Comparison of ENCODE assay signal across 2 cellular contexts in genomic region chr19:43667524-43668405, GRCh38.
TF ChIP-seq lines count a peak whose summit lies in the region.

No MANE protein-coding gene starts in this region.

TF ChIP-seq in A549, 52 proteins besides CTCF, POLR2A, EP300 and RAD21:
- TF ChIP-seq RNF2 (IDR thresholded peaks at IDR 0.05; ENCODE audit: borderline replicate concordance, low read depth) (no peak), FOSB (CRISPR knock-in tag; IDR thresholded peaks at IDR 0.05) (no peak), HOXA7 (CRISPR knock-in tag; IDR thresholded peaks at IDR 0.05) (no peak), BCL3 (IDR thresholded peaks at IDR 0.05) (no peak), NPAS2 (CRISPR knock-in tag; IDR thresholded peaks at IDR 0.05; ENCODE audit: borderline replicate concordance) (no peak)

TF ChIP-seq in HEK293, 187 proteins besides CTCF, POLR2A, EP300 and RAD21 (continued from another document and continues in another):
- TF ChIP-seq ZNF140 (tag by site-specific recombination; IDR thresholded peaks at IDR 0.05) (0 out of 2 replicates have a peak, but pooled peaks have one; percentile 51), ZNF555 (tag by site-specific recombination; conservative IDR thresholded peaks at IDR 0.05) (no peak), ZNF658 (tag by site-specific recombination; IDR thresholded peaks at IDR 0.05) (no peak), ZNF660 (tag by site-specific recombination; IDR thresholded peaks at IDR 0.05) (no peak; the same call in 1 of the 2 replicates), ZNF266 (tag by site-specific recombination; IDR thresholded peaks at IDR 0.05; ENCODE audit: low read depth) (no peak), ZNF843 (tag by site-specific recombination; IDR thresholded peaks at IDR 0.05) (peak; percentile 14; the same call in 1 of the 2 replicates), ZNF362 (tag by site-specific recombination; IDR thresholded peaks at IDR 0.05) (no peak), ZNF544 (tag by site-specific recombination; IDR thresholded peaks at IDR 0.05) (no peak), ZNF112 (tag by site-specific recombination; IDR thresholded peaks at IDR 0.05) (peak; percentile 19; the same call in 1 of the 2 replicates), GLI2 (tag by site-specific recombination; IDR thresholded peaks at IDR 0.05; ENCODE audit: borderline replicate concordance, low read depth) (no peak), ZNF214 (tag by site-specific recombination; IDR thresholded peaks at IDR 0.05; ENCODE audit: borderline replicate concordance) (no peak), ZNF677 (tag by site-specific recombination; IDR thresholded peaks at IDR 0.05) (no peak), RBAK (tag by site-specific recombination; IDR thresholded peaks at IDR 0.05) (peak; percentile 82), ZNF335 (tag by site-specific recombination; conservative IDR thresholded peaks at IDR 0.05) (peak; percentile 72), ZNF704 (tag by site-specific recombination; IDR thresholded peaks at IDR 0.05) (no peak), ZBTB48 (tag by site-specific recombination; IDR thresholded peaks at IDR 0.05) (peak; percentile 41), ZBTB10 (tag by site-specific recombination; IDR thresholded peaks at IDR 0.05) (peak; percentile 39; the same call in 1 of the 2 replicates), ZNF621 (tag by site-specific recombination; IDR thresholded peaks at IDR 0.05) (no peak), REST (tag by site-specific recombination; IDR thresholded peaks at IDR 0.05) (peak; percentile 37), SETDB1 (IDR thresholded peaks at IDR 0.05; ENCODE audit: insufficient read length, low read length) (no peak), ZNF398 (tag by site-specific recombination; IDR thresholded peaks at IDR 0.05) (peak; percentile 91), ZFP69B (tag by site-specific recombination; IDR thresholded peaks at IDR 0.05) (peak; percentile 65; the same call in 1 of the 2 replicates), HOXA7 (CRISPR knock-in tag; IDR thresholded peaks at IDR 0.05; ENCODE audit: borderline replicate concordance) (no peak), MEIS1 (CRISPR knock-in tag; IDR thresholded peaks at IDR 0.05; ENCODE audit: borderline replicate concordance) (no peak), ZNF629 (tag by site-specific recombination; IDR thresholded peaks at IDR 0.05) (peak; percentile 69), ZNF558 (tag by site-specific recombination; IDR thresholded peaks at IDR 0.05) (peak; percentile 21; the same call in 1 of the 2 replicates), ZNF292 (tag by site-specific recombination; IDR thresholded peaks at IDR 0.05; ENCODE audit: borderline replicate concordance, low read depth) (no peak), ZNF16 (tag by site-specific recombination; IDR thresholded peaks at IDR 0.05; ENCODE audit: low read depth) (no peak), PRDM2 (tag by site-specific recombination; IDR thresholded peaks at IDR 0.05; ENCODE audit: borderline replicate concordance) (no peak), ZNF791 (tag by site-specific recombination; IDR thresholded peaks at IDR 0.05) (no peak), ZNF423 (tag by site-specific recombination; IDR thresholded peaks at IDR 0.05) (no peak), ZNF426 (tag by site-specific recombination; IDR thresholded peaks at IDR 0.05) (no peak), ZNF138 (tag by site-specific recombination; IDR thresholded peaks at IDR 0.05; ENCODE audit: borderline replicate concordance) (no peak), ZNF654 (tag by site-specific recombination; IDR thresholded peaks at IDR 0.05; ENCODE audit: low read depth) (no peak; the same call in 1 of the 2 replicates), PRDM1 (tag by site-specific recombination; IDR thresholded peaks at IDR 0.05) (no peak), BCL6B (tag by site-specific recombination; IDR thresholded peaks at IDR 0.05) (no peak), ZNF473 (tag by site-specific recombination; IDR thresholded peaks at IDR 0.05) (no peak), ZNF600 (tag by site-specific recombination; IDR thresholded peaks at IDR 0.05) (peak; percentile 88), ZNF549 (tag by site-specific recombination; IDR thresholded peaks at IDR 0.05) (no peak), ZNF114 (tag by site-specific recombination; IDR thresholded peaks at IDR 0.05) (no peak), ZBTB20 (tag by site-specific recombination; IDR thresholded peaks at IDR 0.05) (peak; percentile 56; the same call in 1 of the 2 replicates), ZNF121 (tag by site-specific recombination; IDR thresholded peaks at IDR 0.05) (no peak), ZNF626 (tag by site-specific recombination; IDR thresholded peaks at IDR 0.05) (no peak), ZNF133 (tag by site-specific recombination; IDR thresholded peaks at IDR 0.05) (0 out of 2 replicates have a peak, but pooled peaks have one; percentile 42), IKZF3 (tag by site-specific recombination; IDR thresholded peaks at IDR 0.05) (peak; percentile 73), ZNF324 (tag by site-specific recombination; IDR thresholded peaks at IDR 0.05) (no peak), ZNF768 (tag by site-specific recombination; IDR thresholded peaks at IDR 0.05) (no peak), ZNF274 (IDR thresholded peaks at IDR 0.05; ENCODE audit: low read length) (no peak), ZNF274 (tag by site-specific recombination; IDR thresholded peaks at IDR 0.05; ENCODE audit: borderline replicate concordance) (0 out of 2 replicates have a peak, but pooled peaks have one; percentile 33), KLF8 (tag by site-specific recombination; IDR thresholded peaks at IDR 0.05) (no peak; the same call in 1 of the 2 replicates)
